11 cellular contexts compared by ENCODE assay signal in the genomic region with DNA sequence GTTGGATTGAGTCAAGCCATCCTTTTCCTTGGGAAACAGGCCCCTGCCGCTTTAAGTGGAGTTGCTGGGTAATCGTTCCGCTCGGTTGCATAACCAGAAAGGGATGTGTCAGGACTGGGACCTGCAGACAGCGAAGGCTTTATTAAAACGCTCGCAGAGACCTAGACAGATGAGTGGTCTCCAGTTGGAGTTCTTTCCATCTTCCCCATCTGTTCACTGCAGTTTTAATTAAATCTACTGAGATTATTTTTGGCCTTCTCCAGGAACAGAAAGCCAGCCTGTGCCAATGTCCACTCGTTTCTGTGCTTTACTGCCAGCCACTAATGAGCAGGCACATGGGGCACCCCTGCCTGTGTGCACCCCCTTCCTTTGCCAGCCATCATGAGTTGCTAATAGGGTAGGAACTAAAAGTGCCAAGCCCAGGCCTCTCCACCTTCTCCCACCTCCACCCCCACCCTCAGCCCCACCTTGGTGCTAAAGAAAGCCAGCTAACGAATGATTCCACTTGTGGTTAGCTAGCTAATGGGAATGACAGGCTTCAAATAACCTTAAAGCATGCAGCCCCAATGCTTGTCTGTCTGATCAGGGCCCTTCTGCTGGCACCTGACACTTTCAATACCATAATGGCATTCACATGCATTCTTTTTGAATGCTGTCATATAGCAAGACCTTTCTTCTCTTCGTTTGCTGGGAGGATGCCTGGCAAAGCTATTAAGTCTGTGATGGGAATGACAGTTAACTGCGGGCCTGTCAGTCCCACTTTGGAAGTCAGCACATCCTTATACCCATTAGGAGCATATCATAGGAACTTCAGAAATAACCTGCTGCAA.
DNase-seq lines count a peak whose midpoint lies in the region; ATAC-seq and TF ChIP-seq lines count a peak whose summit lies in the region.
"Had no signal": no experiment of that assay in that cellular context is flagged by ENCODE, and none has a peak within 500 bp of the region (broad histone marks: within the 10 kb centered on the region; RNA-seq: fewer than 3 reads in every experiment).

No MANE protein-coding gene starts in this region.

- peak overlapping the region; percentile 61 to 69 for H3K27ac ChIP-seq in liver (ENCODE audit: low read depth in 1 of 2, low read length in 2 of 2)

- DNase-seq in COLO668 (lab: John Stamatoyannopoulos, UW; ENCODE audit: unreplicated experiment) (peak; percentile 5), NCI-H187 treated with DMSO at 0.1 percent for 48 hours (lab: John Stamatoyannopoulos, UW) (peak; percentile 71), adipocyte (ENCODE audit: low read depth) (peak; percentile 15), GF-D8 (lab: John Stamatoyannopoulos, UW) (no peak)
- DNase-seq: activated gamma-delta T cell; SIG-M5; stimulated activated CD4-positive, alpha-beta T cell treated with anti-CD3 and anti-CD28 coated beads, Interleukin-12 subunit alpha, Interleukin-12 subunit beta, amount 100 ng/mL, for 4 hours had no signal

- no peaks in the 10 kb centered on the region for H3K36me3 ChIP-seq in adipocyte (ENCODE audit: control insufficient read depth, insufficient read depth, low read length, severe bottlenecking)
- no peaks in the 10 kb centered on the region for H3K36me3 ChIP-seq in liver (ENCODE audit: control insufficient read depth in 4 of 4, insufficient read depth in 3 of 4, low read depth in 1 of 4, low read length in 3 of 4)

- H3K4me1 ChIP-seq in adipocyte (ENCODE audit: control insufficient read depth, insufficient read depth, low read length) (peaks cover 17% of the 10 kb centered on the region), liver (ENCODE audit: control insufficient read depth in 4 of 4, insufficient read depth in 4 of 4, low read length in 3 of 4) (peaks cover 10 to 63% (median 59%) of the 10 kb centered on the region in 4 donors)

- ATAC-seq in GM21619 (IDR thresholded peaks at IDR 0.05; ENCODE audit: unreplicated experiment): no peak
- no peak for ATAC-seq in GM21515 (IDR thresholded peaks at IDR 0.05; ENCODE audit: unreplicated experiment)
- ATAC-seq in GM18858 (IDR thresholded peaks at IDR 0.05; ENCODE audit: unreplicated experiment): no peak

- no peak for TF ChIP-seq CTCF in liver (IDR thresholded peaks at IDR 0.05; ENCODE audit: low read depth, low read length, missing input control)

- WGBS in liver: 44% methylated on average over 11 of the region's 11 CpGs

- H3K9ac ChIP-seq in adipocyte (ENCODE audit: low read length) (no peak overlapping the region), liver (ENCODE audit: low read depth in 1 of 2, low read length in 2 of 2) (peak overlapping the region in 1 of 2 donors; percentile 24)

- no peaks in the 10 kb centered on the region for H3K27me3 ChIP-seq in adipocyte (replicated peaks; ENCODE audit: control insufficient read depth, insufficient read depth, low read length)
- no peaks in the 10 kb centered on the region for H3K27me3 ChIP-seq in liver (ENCODE audit: control insufficient read depth in 4 of 4, insufficient read depth in 4 of 4, low read length in 3 of 4)

- TF ChIP-seq RAD21 in liver (IDR thresholded peaks at IDR 0.05): peak in 1 of 2 donors; percentile 30

- H3K9me3 ChIP-seq in adipocyte (ENCODE audit: control insufficient read depth, low read length) (no peaks in the 10 kb centered on the region), liver (ENCODE audit: control insufficient read depth in 4 of 4, low read length in 3 of 4) (no peaks in the 10 kb centered on the region)

- H3K4me3 ChIP-seq in adipocyte (ENCODE audit: low read length) (no peak overlapping the region), liver (ENCODE audit: low read depth in 1 of 3, low read length in 3 of 3) (no peak overlapping the region)

TF ChIP-seq in liver, 16 proteins besides CTCF, POLR2A, EP300 and RAD21:
- TF ChIP-seq, protein P1, sequence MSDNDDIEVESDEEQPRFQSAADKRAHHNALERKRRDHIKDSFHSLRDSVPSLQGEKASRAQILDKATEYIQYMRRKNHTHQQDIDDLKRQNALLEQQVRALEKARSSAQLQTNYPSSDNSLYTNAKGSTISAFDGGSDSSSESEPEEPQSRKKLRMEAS (IDR thresholded peaks at IDR 0.05): peak; percentile 27
- no peak for TF ChIP-seq FOXA2 (IDR thresholded peaks at IDR 0.05)
